6 cellular contexts compared by ENCODE assay signal in the genomic region with DNA sequence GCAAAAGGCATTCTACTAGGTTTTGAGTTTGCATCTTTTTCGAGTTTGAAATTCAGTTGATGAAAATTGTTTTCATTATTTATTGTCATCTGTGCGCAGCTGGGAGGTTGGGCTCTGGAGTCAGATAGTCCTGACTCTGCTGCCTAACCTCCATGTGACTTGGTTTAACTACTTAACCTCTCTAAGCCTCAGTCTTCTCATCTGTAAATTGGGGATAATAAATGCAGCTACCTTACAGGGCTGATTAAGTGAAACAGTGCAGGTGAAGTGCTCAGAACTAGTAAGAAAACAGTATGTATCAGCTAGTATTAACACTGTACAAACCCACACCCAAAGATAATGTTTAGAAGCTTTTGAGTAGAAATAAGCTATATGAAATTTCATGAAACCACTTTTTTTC.
"Had no signal": no experiment of that assay in that cellular context is flagged by ENCODE, and none has a peak within 500 bp of the region (broad histone marks: within the 10 kb centered on the region; RNA-seq: fewer than 3 reads in every experiment).

No MANE protein-coding gene starts in this region.

- H3K4me2 ChIP-seq: KMS-11 had no signal

- H3K9ac ChIP-seq: KMS-11 had no signal

- FAIRE-seq: HTR-8/SVneo had no signal

- DNase-seq: IMR-90, KBM-7, KG1 had no signal

- H3K27ac ChIP-seq: HL-60, KMS-11 had no signal
